ENCODE assay signal across 9 cellular contexts in the genomic region with DNA sequence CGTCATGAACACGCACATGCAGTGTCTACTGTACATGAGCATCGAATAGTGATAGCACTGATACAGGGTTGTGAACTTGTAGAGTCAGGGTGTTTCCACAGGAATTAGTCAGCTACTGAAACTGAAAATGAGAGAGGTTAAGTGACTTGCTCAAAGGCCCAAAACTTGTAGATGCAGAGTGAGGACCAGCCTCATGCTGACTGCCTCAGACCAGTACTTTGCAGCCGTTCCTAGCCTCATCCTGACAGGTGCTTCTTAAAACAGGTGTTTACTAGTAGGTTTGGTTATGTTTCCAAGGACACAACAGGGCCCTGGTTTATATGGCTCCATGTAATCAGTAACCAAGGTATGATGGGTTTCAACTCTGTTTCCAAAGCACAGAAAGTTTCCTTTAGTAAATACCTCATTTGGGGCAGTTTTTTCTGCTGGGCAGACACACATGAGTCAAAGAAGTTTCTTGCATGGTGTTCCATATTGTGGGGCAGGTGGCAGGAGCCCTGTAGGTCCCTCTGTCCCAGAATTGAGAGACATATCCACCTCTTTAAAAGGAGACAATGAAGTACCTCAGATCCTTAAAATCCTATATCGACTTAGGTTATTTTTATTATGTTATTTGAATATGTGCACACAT.
DNase-seq lines count a peak whose midpoint lies in the region; ATAC-seq and TF ChIP-seq lines count a peak whose summit lies in the region.
"Had no signal": no experiment of that assay in that cellular context is flagged by ENCODE, and none has a peak within 500 bp of the region (broad histone marks: within the 10 kb centered on the region; RNA-seq: fewer than 3 reads in every experiment).

No MANE protein-coding gene starts in this region.

- H3K4me3 ChIP-seq in GM12865 (ENCODE audit: low read depth, low read length), result no peak overlapping the region

- no peak for TF ChIP-seq CTCF in GM12865 (IDR thresholded peaks at IDR 0.05; ENCODE audit: insufficient read depth, low read depth, low read length, missing control alignments)

- DNase-seq in GM12865 (ENCODE audit: low read depth), result peak; percentile 81
- DNase-seq in hypothalamus (lab: John Stamatoyannopoulos, UW), result no peak
- no peak for DNase-seq in HuH-7.5 (ENCODE audit: low spot score)
- DNase-seq in effector CD8-positive, alpha-beta T cell (lab: John Stamatoyannopoulos, UW), result no peak
- no peak for DNase-seq in AG08395 (ENCODE audit: low spot score)
- DNase-seq: CD4-positive, alpha-beta T cell had no signal

- ATAC-seq in GM19025 (IDR thresholded peaks at IDR 0.05; ENCODE audit: low read depth, unreplicated experiment), result peak; percentile 97
- ATAC-seq in HG02763 (IDR thresholded peaks at IDR 0.05; ENCODE audit: unreplicated experiment), result peak; percentile 93
- ATAC-seq in HG03571 (IDR thresholded peaks at IDR 0.05; ENCODE audit: unreplicated experiment), result peak; percentile 83
